ENCODE assay signal across 11 cellular contexts in the genomic region with DNA sequence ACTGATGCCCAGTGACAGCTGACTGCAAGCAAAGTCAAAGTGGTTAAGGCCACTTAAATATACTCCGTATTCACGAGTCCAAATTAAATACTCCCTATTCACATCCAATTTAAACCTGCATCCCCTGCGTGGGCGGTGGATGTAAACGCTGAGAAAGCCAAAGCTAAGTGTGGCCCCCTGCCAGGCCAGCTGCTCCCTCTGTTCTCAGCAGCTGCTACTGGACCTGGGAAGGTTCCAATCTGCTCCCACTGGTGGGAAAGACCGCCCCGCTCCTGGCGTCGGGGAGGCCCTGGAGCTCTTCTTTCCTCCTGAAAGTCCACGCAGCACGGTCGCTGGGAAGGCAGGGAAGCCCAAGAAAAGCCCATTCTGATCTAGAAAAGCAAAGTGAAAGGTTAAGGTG.
DNase-seq lines count a peak whose midpoint lies in the region; ATAC-seq, FAIRE-seq and TF ChIP-seq lines count a peak whose summit lies in the region.
"Had no signal": no experiment of that assay in that cellular context is flagged by ENCODE, and none has a peak within 500 bp of the region (broad histone marks: within the 10 kb centered on the region; RNA-seq: fewer than 3 reads in every experiment).

No MANE protein-coding gene starts in this region.

- no peak for ATAC-seq in mucosa of descending colon
- no peak for ATAC-seq in HG02588 (IDR thresholded peaks at IDR 0.05; ENCODE audit: unreplicated experiment)

- DNase-seq in COR-L47 (lab: John Stamatoyannopoulos, UW), result peak; percentile 82
- peak; percentile 47 for DNase-seq in NCI-H2029 (lab: John Stamatoyannopoulos, UW)
- DNase-seq in astrocyte of the spinal cord (ENCODE audit: low read depth, low spot score), result peak; percentile 33
- DNase-seq in mucosa of descending colon, result peak in 2 of 3 donors; percentile 59 to 62
- DNase-seq in D721Med (ENCODE audit: insufficient read length, low spot score), result no peak
- DNase-seq in islet precursor cell, result no peak
- DNase-seq in AG20443 (ENCODE audit: low spot score), result no peak
- DNase-seq: CD8-positive, alpha-beta memory T cell; NCI-H1930; T-helper 1 cell had no signal

- no peak overlapping the region for H3K4me3 ChIP-seq in astrocyte of the spinal cord (ENCODE audit: low read depth, low read length)
- H3K4me3 ChIP-seq in mucosa of descending colon, result no peak overlapping the region

- no peak for FAIRE-seq in D721Med (lab: Jason Lieb, UNC)

- H3K4me1 ChIP-seq in mucosa of descending colon (ENCODE audit: low read depth), result peaks cover 62% of the 10 kb centered on the region

- in situ Hi-C loops in astrocyte of the spinal cord (cut with HindIII; ENCODE audit: low sequenced_read_pairs), result no loop called here

- no peaks in the 10 kb centered on the region for H3K9me3 ChIP-seq in mucosa of descending colon

- TF ChIP-seq CTCF in astrocyte of the spinal cord (IDR thresholded peaks at IDR 0.05; ENCODE audit: low read depth, low read length) (no peak), mucosa of descending colon (IDR thresholded peaks at IDR 0.05) (no peak), D721Med (IDR thresholded peaks at IDR 0.05; ENCODE audit: insufficient read depth, missing control alignments) (no peak)

- intact Hi-C loops in mucosa of descending colon (cut with DNase I, micrococcal nuclease), result no loop called here

- H3K36me3 ChIP-seq in mucosa of descending colon (ENCODE audit: low read depth), result no peaks in the 10 kb centered on the region

Comparison
In these comparisons a context has a peak if more than half of its experiments do, and no peak if none do; other contexts are left out.
1. DNase-seq: peak in COR-L47 (single experiment), NCI-H2029 (single experiment), astrocyte of the spinal cord (single experiment) and mucosa of descending colon (2 of 3); none in D721Med (single experiment), islet precursor cell (single experiment) and AG20443 (single experiment).